7 cellular contexts compared by ENCODE assay signal in genomic region chr13:36282818-36283432, GRCh38. TPM values are rescaled to one million over a fixed set of nuclear protein-coding genes. Genes with fewer than 3 reads are reported as not detected.
DNase-seq lines count a peak whose midpoint lies in the region; ATAC-seq, FAIRE-seq and TF ChIP-seq lines count a peak whose summit lies in the region.

No MANE protein-coding gene starts in this region.

- H3K36me3 ChIP-seq in ascending aorta, result no peaks in the 10 kb centered on the region
- no peaks in the 10 kb centered on the region for H3K36me3 ChIP-seq in kidney (ENCODE audit: control insufficient read depth in 1 of 2, insufficient read depth in 2 of 2, low read length in 2 of 2)
- no peaks in the 10 kb centered on the region for H3K36me3 ChIP-seq in vagina

- no peak overlapping the region for H3K4me3 Mint-ChIP-seq in T-helper 2 cell treated with Interferon-gamma antibody and Interleukin-4, amounts not matched to agents 5 μg/mL and 100 μg/mL, for 36 hours

- TF ChIP-seq CTCF in GM10248 (IDR thresholded peaks at IDR 0.05; ENCODE audit: control extremely low read depth, extremely low read depth, low read depth, missing control alignments) (peak; percentile 47), LNCaP clone FGC (IDR thresholded peaks at IDR 0.05; ENCODE audit: control insufficient read depth, extremely low read depth, insufficient read depth) (peak; percentile 57), ascending aorta (IDR thresholded peaks at IDR 0.05) (peak; percentile 49 to 80 (median 77)), kidney (IDR thresholded peaks at IDR 0.05; ENCODE audit: borderline replicate concordance, extremely low read depth, insufficient read depth) (peak; percentile 76), vagina (IDR thresholded peaks at IDR 0.05) (peak; percentile 56 to 75 (median 66))

- FAIRE-seq in kidney (lab: Jason Lieb, UNC), result peak; percentile 81

- POLR2A ChIA-PET in GM10248 (lab: Yijun Ruan, JAX), result no interaction called here

- no peak overlapping the region for H3K27ac Mint-ChIP-seq in T-helper 2 cell treated with Interferon-gamma antibody and Interleukin-4, amounts not matched to agents 5 μg/mL and 100 μg/mL, for 36 hours

- no peak for TF ChIP-seq POLR2A in vagina (IDR thresholded peaks at IDR 0.05)

- DNase-seq in GM10248 (ENCODE audit: extremely low spot score), result no peak
- DNase-seq in LNCaP clone FGC (ENCODE audit: low read depth), result no peak
- no peak for DNase-seq in ascending aorta (ENCODE audit: low spot score in 2 of 2)
- DNase-seq in kidney, result no peak
- DNase-seq in vagina (ENCODE audit: extremely low spot score in 2 of 2), result no peak
- no peak for DNase-seq in T-helper 2 cell treated with Interferon-gamma antibody and Interleukin-4, amounts not matched to agents 5 μg/mL and 100 μg/mL, for 36 hours (ENCODE audit: low spot score)

- ATAC-seq in HG03280 (IDR thresholded peaks at IDR 0.05; ENCODE audit: unreplicated experiment), result no peak

- CTCF ChIA-PET in GM10248 (lab: Yijun Ruan, JAX), result interaction anchor here (0.8 to 4.9 kb wide), 21 partner anchors 8 to 700 kb away, joined by 3 to 31 read pairs (median 4); partner anchors contain the start of gene CCDC169

- no peak overlapping the region for H3K27ac ChIP-seq in ascending aorta
- H3K27ac ChIP-seq in kidney (ENCODE audit: low read depth in 2 of 2, low read length in 2 of 2), result no peak overlapping the region
- no peak overlapping the region for H3K27ac ChIP-seq in vagina

- H3K36me3 Mint-ChIP-seq in T-helper 2 cell treated with Interferon-gamma antibody and Interleukin-4, amounts not matched to agents 5 μg/mL and 100 μg/mL, for 36 hours (ENCODE audit: low read depth), result no peaks in the 10 kb centered on the region

- no peaks in the 10 kb centered on the region for H3K9me3 ChIP-seq in ascending aorta
- H3K9me3 ChIP-seq in kidney (ENCODE audit: control insufficient read depth in 1 of 2, low read length in 2 of 2), result no peaks in the 10 kb centered on the region
- H3K9me3 ChIP-seq in vagina, result no peaks in the 10 kb centered on the region

- no peaks in the 10 kb centered on the region for H3K4me1 Mint-ChIP-seq in T-helper 2 cell treated with Interferon-gamma antibody and Interleukin-4, amounts not matched to agents 5 μg/mL and 100 μg/mL, for 36 hours (ENCODE audit: low read depth)

- H3K27me3 Mint-ChIP-seq in T-helper 2 cell treated with Interferon-gamma antibody and Interleukin-4, amounts not matched to agents 5 μg/mL and 100 μg/mL, for 36 hours (ENCODE audit: low read depth), result peaks cover 9% of the 10 kb centered on the region

- H3K9me3 Mint-ChIP-seq in T-helper 2 cell treated with Interferon-gamma antibody and Interleukin-4, amounts not matched to agents 5 μg/mL and 100 μg/mL, for 36 hours, result no peaks in the 10 kb centered on the region

- no peaks in the 10 kb centered on the region for H3K4me1 ChIP-seq in ascending aorta
- H3K4me1 ChIP-seq in kidney (ENCODE audit: control insufficient read depth in 1 of 2, insufficient read depth in 1 of 2, low read depth in 1 of 2, low read length in 2 of 2), result no peaks in the 10 kb centered on the region
- H3K4me1 ChIP-seq in vagina, result no peaks in the 10 kb centered on the region

- H3K4me3 ChIP-seq in LNCaP clone FGC (ENCODE audit: low read depth, low read length) (no peak overlapping the region), ascending aorta (no peak overlapping the region), kidney (ENCODE audit: low read length in 2 of 2) (no peak overlapping the region), vagina (no peak overlapping the region)

- intact Hi-C loops in ascending aorta (cut with DNase I) (loop anchor here (2.0 to 5.0 kb wide), 2 partner anchors 112 to 454 kb away; no protein-coding TSS in a partner anchor), kidney (cut with DNase I) (loop anchor here (10.0 kb wide), 1 partner anchor 452 kb away; no protein-coding TSS in a partner anchor), vagina (cut with DNase I) (loop anchor here (10.0 kb wide), 1 partner anchor 112 kb away; no protein-coding TSS in a partner anchor)

- no peak overlapping the region for H3K9ac ChIP-seq in kidney (ENCODE audit: low read length in 2 of 2)

- H3K27me3 ChIP-seq in ascending aorta (no peaks in the 10 kb centered on the region), vagina (no peaks in the 10 kb centered on the region)

RNA-seq across cellular contexts. Expression of gene CCDC169, which starts 14.7 kb away (rescaled TPM):
- total RNA-seq in ascending aorta (4.7 TPM), kidney (1.5 TPM), vagina (not detected)
- polyA plus RNA-seq in kidney (ENCODE audit: insufficient read depth, low read depth, low replicate concordance), result 2.5 TPM
